1 cellular context compared by ENCODE assay signal in the genomic region with DNA sequence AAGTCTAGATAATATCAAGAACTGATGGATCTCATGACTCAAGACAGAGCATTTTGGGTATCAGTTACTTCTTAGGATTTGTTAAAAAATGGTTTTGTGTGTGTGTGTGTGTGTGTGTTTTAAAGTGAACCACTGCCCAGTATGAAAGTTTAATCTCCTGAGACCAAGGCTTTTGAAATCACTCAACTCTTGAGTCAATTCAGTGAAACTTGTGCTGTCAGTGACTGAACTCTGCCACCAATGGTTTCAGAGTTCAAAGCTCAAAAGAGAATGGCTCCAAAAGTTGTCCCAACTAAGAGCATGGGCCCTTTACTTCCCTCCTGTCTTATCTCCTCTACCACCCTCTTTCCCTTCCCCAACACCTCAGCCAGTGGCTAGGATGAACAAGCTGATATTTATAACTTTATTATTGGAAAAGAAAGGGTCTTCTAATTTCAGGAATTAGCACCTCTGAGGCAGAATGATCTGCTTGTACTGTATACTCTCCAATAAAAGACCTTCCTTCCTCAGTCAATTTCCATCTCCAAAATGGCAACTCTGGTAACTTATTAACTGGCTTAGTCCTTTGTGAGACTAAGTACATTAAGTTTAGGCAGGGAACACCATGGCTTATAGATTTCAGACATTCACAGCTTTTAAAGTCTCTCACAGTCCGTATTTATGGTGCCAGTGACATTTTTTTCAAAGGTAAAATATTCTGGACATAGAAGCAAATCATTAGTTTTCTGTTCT.
A peak's percentile ranks its signal among the peaks of the same experiment; 100 is the strongest.
TF ChIP-seq lines count a peak whose summit lies in the region.

No MANE protein-coding gene starts in this region.

TF ChIP-seq in GM12878, 131 proteins besides CTCF, POLR2A, EP300 and RAD21 (continued from another document):
- TF ChIP-seq BHLHE40 (IDR thresholded peaks at IDR 0.05; ENCODE audit: borderline replicate concordance in 1 of 2, low read depth in 2 of 2, low read length in 1 of 2) (peak in 1 of 2 experiments; percentile 21; a peak in 1 of 4 replicates), PAX5 (IDR thresholded peaks at IDR 0.05; ENCODE audit: borderline replicate concordance, low read depth, low read length) (no peak), RUNX3 (IDR thresholded peaks at IDR 0.05; ENCODE audit: low read length) (no peak; the same call in 1 of the 2 replicates), SMC3 (IDR thresholded peaks at IDR 0.05; ENCODE audit: borderline replicate concordance, low read length) (no peak), SMAD5 (IDR thresholded peaks at IDR 0.05; ENCODE audit: low read depth) (no peak), CREM (IDR thresholded peaks at IDR 0.05; ENCODE audit: low read depth) (0 out of 2 replicates have a peak, but pooled peaks have one; percentile 12), PKNOX1 (IDR thresholded peaks at IDR 0.05) (no peak), TAF1 (IDR thresholded peaks at IDR 0.05; ENCODE audit: borderline replicate concordance, low read depth, low read length) (no peak), RELB (IDR thresholded peaks at IDR 0.05; ENCODE audit: low read depth) (no peak), CBFB (IDR thresholded peaks at IDR 0.05; ENCODE audit: low read depth) (no peak), NBN (IDR thresholded peaks at IDR 0.05) (no peak), ZNF622 (IDR thresholded peaks at IDR 0.05) (no peak), BCLAF1 (IDR thresholded peaks at IDR 0.05) (no peak), MXI1 (IDR thresholded peaks at IDR 0.05; ENCODE audit: low read depth, low read length) (no peak), ZNF687 (IDR thresholded peaks at IDR 0.05) (no peak), EZH2 (IDR thresholded peaks at IDR 0.05; ENCODE audit: borderline replicate concordance, control insufficient read depth, low read depth, low read length) (no peak), IKZF1 (conservative IDR thresholded peaks at IDR 0.05) (0 out of 2 replicates have a peak, but pooled peaks have one; percentile 27), BACH1 (IDR thresholded peaks at IDR 0.05; ENCODE audit: borderline replicate concordance) (no peak; the same call in 1 of the 2 replicates), TARDBP (IDR thresholded peaks at IDR 0.05; ENCODE audit: borderline replicate concordance) (no peak)
- TF ChIP-seq, protein P1, sequence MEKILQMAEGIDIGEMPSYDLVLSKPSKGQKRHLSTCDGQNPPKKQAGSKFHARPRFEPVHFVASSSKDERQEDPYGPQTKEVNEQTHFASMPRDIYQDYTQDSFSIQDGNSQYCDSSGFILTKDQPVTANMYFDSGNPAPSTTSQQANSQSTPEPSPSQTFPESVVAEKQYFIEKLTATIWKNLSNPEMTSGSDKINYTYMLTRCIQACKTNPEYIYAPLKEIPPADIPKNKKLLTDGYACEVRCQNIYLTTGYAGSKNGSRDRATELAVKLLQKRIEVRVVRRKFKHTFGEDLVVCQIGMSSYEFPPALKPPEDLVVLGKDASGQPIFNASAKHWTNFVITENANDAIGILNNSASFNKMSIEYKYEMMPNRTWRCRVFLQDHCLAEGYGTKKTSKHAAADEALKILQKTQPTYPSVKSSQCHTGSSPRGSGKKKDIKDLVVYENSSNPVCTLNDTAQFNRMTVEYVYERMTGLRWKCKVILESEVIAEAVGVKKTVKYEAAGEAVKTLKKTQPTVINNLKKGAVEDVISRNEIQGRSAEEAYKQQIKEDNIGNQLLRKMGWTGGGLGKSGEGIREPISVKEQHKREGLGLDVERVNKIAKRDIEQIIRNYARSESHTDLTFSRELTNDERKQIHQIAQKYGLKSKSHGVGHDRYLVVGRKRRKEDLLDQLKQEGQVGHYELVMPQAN (conservative IDR thresholded peaks at IDR 0.05): no peak
- TF ChIP-seq, protein P2, sequence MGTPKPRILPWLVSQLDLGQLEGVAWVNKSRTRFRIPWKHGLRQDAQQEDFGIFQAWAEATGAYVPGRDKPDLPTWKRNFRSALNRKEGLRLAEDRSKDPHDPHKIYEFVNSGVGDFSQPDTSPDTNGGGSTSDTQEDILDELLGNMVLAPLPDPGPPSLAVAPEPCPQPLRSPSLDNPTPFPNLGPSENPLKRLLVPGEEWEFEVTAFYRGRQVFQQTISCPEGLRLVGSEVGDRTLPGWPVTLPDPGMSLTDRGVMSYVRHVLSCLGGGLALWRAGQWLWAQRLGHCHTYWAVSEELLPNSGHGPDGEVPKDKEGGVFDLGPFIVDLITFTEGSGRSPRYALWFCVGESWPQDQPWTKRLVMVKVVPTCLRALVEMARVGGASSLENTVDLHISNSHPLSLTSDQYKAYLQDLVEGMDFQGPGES (IDR thresholded peaks at IDR 0.05): no peak
